7 cellular contexts compared by ENCODE assay signal in the genomic region with DNA sequence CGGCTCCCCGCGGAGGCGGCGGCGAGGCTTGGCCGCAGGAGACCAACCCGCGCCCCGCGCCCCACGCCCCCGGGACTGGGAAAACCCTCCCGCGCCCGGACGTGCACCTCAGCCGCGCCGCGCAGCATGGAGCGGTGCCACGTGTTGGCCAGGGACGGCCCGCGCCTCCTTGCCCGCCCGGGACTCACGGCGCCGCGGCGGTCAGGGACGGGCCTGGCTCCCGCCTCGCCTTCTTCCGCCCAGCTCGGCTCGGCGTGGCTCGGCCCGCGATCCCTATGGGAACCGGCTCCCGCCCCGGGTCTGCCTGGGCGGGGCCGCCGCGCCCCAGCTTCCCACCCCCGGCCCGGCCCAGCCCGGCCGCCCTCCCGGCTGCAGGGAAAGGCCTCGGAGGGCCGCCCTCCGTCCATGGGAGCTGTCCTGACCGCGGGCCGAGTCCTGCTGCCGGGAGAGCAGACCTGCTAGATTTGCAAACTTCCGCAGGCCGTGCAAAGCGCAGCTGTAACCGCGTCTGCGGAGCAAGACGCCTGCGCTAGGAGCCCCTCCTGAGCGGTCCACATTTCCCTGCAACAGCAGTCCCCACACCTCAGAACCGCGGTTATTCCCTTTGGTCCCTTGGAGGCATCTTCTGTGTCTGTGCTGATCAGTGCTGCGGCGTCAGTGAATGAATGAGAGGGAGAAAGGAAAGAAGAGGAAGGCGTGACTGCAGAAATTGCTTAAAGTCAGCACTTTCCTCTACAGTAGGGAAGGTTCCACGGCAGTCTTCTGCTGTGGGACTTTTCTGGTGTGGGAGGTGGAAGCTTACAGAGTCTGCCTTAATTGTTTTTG. TPM values are rescaled to one million over a fixed set of nuclear protein-coding genes. Genes with fewer than 3 reads are reported as not detected.
A peak's percentile ranks its signal among the peaks of the same experiment; 100 is the strongest.
DNase-seq lines count a peak whose midpoint lies in the region; ATAC-seq and TF ChIP-seq lines count a peak whose summit lies in the region.

A gene (minus strand): TSS at position 246 of the 825 bp plus-strand sequence. CDS start 1,013 bp downstream, outside the sequence.

- H3K4me1 ChIP-seq in ectodermal cell (ENCODE audit: control insufficient read depth, insufficient read depth, low read length) = peaks cover 3% of the 10 kb centered on the region
- H3K4me1 ChIP-seq in liver (ENCODE audit: control insufficient read depth in 4 of 4, insufficient read depth in 4 of 4, low read length in 3 of 4) = peaks cover 1 to 22% (median 8%) of the 10 kb centered on the region in 4 donors

- ATAC-seq in HG02588 (IDR thresholded peaks at IDR 0.05; ENCODE audit: unreplicated experiment) = peak; percentile 65

- TF ChIP-seq RAD21 in liver (IDR thresholded peaks at IDR 0.05) = no peak

- H3K4me3 ChIP-seq in ectodermal cell (ENCODE audit: insufficient read depth, low read depth, low read length) (peak within 1 kb of the TSS; percentile 58), liver (ENCODE audit: low read depth in 1 of 3, low read length in 3 of 3) (peak within 1 kb of the TSS; percentile 33 to 68 (median 50))

- H3K36me3 ChIP-seq in ectodermal cell (ENCODE audit: control insufficient read depth, insufficient read depth, low read length) (no peaks in the 10 kb centered on the region), liver (ENCODE audit: control insufficient read depth in 4 of 4, insufficient read depth in 3 of 4, low read depth in 1 of 4, low read length in 3 of 4) (no peaks in the 10 kb centered on the region)

- H3K27ac ChIP-seq in ectodermal cell (ENCODE audit: insufficient read depth, low read depth, low read length, poor library complexity, severe bottlenecking) = peak within 1 kb of the TSS; percentile 29
- H3K27ac ChIP-seq in liver (ENCODE audit: low read depth in 1 of 2, low read length in 2 of 2) = peak within 1 kb of the TSS; percentile 52 to 69

- WGBS in ectodermal cell, 2 experiments = 1 to 2% methylated on average over 77 of the region's 77 CpGs
- under 1% methylated on average over 77 of the region's 77 CpGs for WGBS in liver

- DNase-seq in NCI-H1930 (lab: John Stamatoyannopoulos, UW) = peak; percentile 33 to 36
- DNase-seq in activated CD4-positive, alpha-beta T cell treated with anti-CD3 and anti-CD28 coated beads, Interleukin-2, amount 50 U/mL, for 24 hours (ENCODE audit: low read depth in 1 of 2, low spot score in 1 of 2) = peak; percentile 3 to 36
- DNase-seq in stimulated activated CD4-positive, alpha-beta T cell treated with anti-CD3 and anti-CD28 coated beads, Interleukin-2, amount 100 ng/mL, for 4 hours (ENCODE audit: low read depth) = peak; percentile 33

- H3K9me3 ChIP-seq in ectodermal cell (ENCODE audit: control insufficient read depth, low read length) (no peaks in the 10 kb centered on the region), liver (ENCODE audit: control insufficient read depth in 4 of 4, low read length in 3 of 4) (no peaks in the 10 kb centered on the region)

- no peak for TF ChIP-seq CTCF in liver (IDR thresholded peaks at IDR 0.05; ENCODE audit: low read depth, low read length, missing input control)

- peak within 1 kb of the TSS; percentile 1 to 61 for H3K9ac ChIP-seq in liver (ENCODE audit: low read depth in 1 of 2, low read length in 2 of 2)

- H3K27me3 ChIP-seq in ectodermal cell (ENCODE audit: control insufficient read depth, insufficient read depth, low read length, poor library complexity, severe bottlenecking) (peaks cover 17% of the 10 kb centered on the region), liver (ENCODE audit: control insufficient read depth in 4 of 4, insufficient read depth in 4 of 4, low read length in 3 of 4) (no peaks in the 10 kb centered on the region)

- TF ChIP-seq POLR2A in GM15510 (IDR thresholded peaks at IDR 0.05; ENCODE audit: borderline replicate concordance, extremely low read depth, insufficient read length) = peak; percentile 14

TF ChIP-seq in liver, 16 proteins besides CTCF, POLR2A, EP300 and RAD21:
- TF ChIP-seq NR2F2 (IDR thresholded peaks at IDR 0.05) = no peak
- TF ChIP-seq FOXA1 (IDR thresholded peaks at IDR 0.05) = no peak
- TF ChIP-seq HNF4A (conservative IDR thresholded peaks at IDR 0.05) = no peak
- no peak for TF ChIP-seq JUND (IDR thresholded peaks at IDR 0.05)
- TF ChIP-seq SP1 (IDR thresholded peaks at IDR 0.05) = no peak
- TF ChIP-seq GABPA (IDR thresholded peaks at IDR 0.05 in 1 of 2, conservative IDR thresholded peaks at IDR 0.05 in 1 of 2) = no peak
- TF ChIP-seq YY1 (IDR thresholded peaks at IDR 0.05) = no peak
- TF ChIP-seq EGR1 (IDR thresholded peaks at IDR 0.05; ENCODE audit: low read depth in 2 of 2) = no peak
- TF ChIP-seq FOXA2 (IDR thresholded peaks at IDR 0.05) = no peak
- no peak for TF ChIP-seq RXRA (IDR thresholded peaks at IDR 0.05)
- TF ChIP-seq TAF1 (conservative IDR thresholded peaks at IDR 0.05) = no peak
- TF ChIP-seq HNF4G (IDR thresholded peaks at IDR 0.05) = no peak
- TF ChIP-seq, protein P1, sequence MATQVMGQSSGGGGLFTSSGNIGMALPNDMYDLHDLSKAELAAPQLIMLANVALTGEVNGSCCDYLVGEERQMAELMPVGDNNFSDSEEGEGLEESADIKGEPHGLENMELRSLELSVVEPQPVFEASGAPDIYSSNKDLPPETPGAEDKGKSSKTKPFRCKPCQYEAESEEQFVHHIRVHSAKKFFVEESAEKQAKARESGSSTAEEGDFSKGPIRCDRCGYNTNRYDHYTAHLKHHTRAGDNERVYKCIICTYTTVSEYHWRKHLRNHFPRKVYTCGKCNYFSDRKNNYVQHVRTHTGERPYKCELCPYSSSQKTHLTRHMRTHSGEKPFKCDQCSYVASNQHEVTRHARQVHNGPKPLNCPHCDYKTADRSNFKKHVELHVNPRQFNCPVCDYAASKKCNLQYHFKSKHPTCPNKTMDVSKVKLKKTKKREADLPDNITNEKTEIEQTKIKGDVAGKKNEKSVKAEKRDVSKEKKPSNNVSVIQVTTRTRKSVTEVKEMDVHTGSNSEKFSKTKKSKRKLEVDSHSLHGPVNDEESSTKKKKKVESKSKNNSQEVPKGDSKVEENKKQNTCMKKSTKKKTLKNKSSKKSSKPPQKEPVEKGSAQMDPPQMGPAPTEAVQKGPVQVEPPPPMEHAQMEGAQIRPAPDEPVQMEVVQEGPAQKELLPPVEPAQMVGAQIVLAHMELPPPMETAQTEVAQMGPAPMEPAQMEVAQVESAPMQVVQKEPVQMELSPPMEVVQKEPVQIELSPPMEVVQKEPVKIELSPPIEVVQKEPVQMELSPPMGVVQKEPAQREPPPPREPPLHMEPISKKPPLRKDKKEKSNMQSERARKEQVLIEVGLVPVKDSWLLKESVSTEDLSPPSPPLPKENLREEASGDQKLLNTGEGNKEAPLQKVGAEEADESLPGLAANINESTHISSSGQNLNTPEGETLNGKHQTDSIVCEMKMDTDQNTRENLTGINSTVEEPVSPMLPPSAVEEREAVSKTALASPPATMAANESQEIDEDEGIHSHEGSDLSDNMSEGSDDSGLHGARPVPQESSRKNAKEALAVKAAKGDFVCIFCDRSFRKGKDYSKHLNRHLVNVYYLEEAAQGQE (IDR thresholded peaks at IDR 0.05) = no peak
- TF ChIP-seq, protein P2, sequence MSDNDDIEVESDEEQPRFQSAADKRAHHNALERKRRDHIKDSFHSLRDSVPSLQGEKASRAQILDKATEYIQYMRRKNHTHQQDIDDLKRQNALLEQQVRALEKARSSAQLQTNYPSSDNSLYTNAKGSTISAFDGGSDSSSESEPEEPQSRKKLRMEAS (IDR thresholded peaks at IDR 0.05) = no peak
- TF ChIP-seq, protein P3, sequence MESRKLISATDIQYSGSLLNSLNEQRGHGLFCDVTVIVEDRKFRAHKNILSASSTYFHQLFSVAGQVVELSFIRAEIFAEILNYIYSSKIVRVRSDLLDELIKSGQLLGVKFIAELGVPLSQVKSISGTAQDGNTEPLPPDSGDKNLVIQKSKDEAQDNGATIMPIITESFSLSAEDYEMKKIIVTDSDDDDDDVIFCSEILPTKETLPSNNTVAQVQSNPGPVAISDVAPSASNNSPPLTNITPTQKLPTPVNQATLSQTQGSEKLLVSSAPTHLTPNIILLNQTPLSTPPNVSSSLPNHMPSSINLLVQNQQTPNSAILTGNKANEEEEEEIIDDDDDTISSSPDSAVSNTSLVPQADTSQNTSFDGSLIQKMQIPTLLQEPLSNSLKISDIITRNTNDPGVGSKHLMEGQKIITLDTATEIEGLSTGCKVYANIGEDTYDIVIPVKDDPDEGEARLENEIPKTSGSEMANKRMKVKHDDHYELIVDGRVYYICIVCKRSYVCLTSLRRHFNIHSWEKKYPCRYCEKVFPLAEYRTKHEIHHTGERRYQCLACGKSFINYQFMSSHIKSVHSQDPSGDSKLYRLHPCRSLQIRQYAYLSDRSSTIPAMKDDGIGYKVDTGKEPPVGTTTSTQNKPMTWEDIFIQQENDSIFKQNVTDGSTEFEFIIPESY (IDR thresholded peaks at IDR 0.05) = no peak
- TF ChIP-seq, protein P4, sequence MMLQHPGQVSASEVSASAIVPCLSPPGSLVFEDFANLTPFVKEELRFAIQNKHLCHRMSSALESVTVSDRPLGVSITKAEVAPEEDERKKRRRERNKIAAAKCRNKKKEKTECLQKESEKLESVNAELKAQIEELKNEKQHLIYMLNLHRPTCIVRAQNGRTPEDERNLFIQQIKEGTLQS (IDR thresholded peaks at IDR 0.05) = no peak
TF ChIP-seq in liver: peak in this region for 0.

RNA-seq across cellular contexts. Expression of the gene that starts here (rescaled TPM):
- polyA plus RNA-seq in ectodermal cell (2013, experiment 1 of 4) = 5.0 TPM
- 3.4 TPM for polyA plus RNA-seq in ectodermal cell (2013, experiment 2 of 4)
- polyA plus RNA-seq in ectodermal cell (2013, experiment 3 of 4) = 2.7 TPM
- polyA plus RNA-seq in ectodermal cell (2013, experiment 4 of 4) = 1.4 TPM
- 1 to 10 TPM; 2.7 to 6.8 TPM for total RNA-seq in liver
- polyA plus RNA-seq in liver = 1 to 10 TPM; 1.1 to 1.6 TPM

Comparison
In these comparisons a context has a peak if more than half of its experiments do, and no peak if none do; other contexts are left out.
1. Peak in every context shown above with its lines: DNase-seq, ATAC-seq, H3K4me3 ChIP-seq and H3K27ac ChIP-seq.